Comparison of ENCODE assay signal across 2 cellular contexts in the genomic region with DNA sequence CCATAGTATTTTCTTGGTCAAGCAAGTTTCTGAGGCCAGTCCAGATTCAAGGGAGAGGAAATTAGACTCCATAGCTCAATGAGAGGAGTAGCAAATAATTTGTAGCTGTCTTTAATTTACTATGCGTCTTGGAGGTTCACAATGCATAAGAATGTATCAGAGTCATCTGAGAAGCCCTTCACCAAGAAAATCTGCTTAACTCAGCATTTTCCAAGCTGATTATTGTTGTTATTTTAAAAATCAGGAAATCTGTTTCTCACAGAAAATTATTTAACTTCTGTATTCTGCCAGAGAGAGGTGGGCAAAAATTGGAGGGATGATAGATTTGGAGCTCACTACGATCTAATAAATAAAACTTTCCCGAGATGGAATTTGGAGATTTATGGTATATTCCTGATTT.
TF ChIP-seq lines count a peak whose summit lies in the region.

No MANE protein-coding gene starts in this region.

TF ChIP-seq in HepG2, 621 proteins besides CTCF, POLR2A, EP300 and RAD21:
- TF ChIP-seq MAFK (conservative IDR thresholded peaks at IDR 0.05 in 1 of 2, IDR thresholded peaks at IDR 0.05 in 1 of 2; ENCODE audit: low read length in 2 of 2) (peak; percentile 95 to 98), RFXANK (CRISPR knock-in tag; IDR thresholded peaks at IDR 0.05) (no peak), MAFF (IDR thresholded peaks at IDR 0.05; ENCODE audit: low read depth, low read length) (peak; percentile 97)
- TF ChIP-seq, protein P1, sequence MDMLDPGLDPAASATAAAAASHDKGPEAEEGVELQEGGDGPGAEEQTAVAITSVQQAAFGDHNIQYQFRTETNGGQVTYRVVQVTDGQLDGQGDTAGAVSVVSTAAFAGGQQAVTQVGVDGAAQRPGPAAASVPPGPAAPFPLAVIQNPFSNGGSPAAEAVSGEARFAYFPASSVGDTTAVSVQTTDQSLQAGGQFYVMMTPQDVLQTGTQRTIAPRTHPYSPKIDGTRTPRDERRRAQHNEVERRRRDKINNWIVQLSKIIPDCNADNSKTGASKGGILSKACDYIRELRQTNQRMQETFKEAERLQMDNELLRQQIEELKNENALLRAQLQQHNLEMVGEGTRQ (IDR thresholded peaks at IDR 0.05; ENCODE audit: low read depth, low read length), result no peak
- TF ChIP-seq, protein P1 (CRISPR knock-in tag; IDR thresholded peaks at IDR 0.05; ENCODE audit: borderline replicate concordance), result no peak

TF ChIP-seq in K562, 482 proteins besides CTCF, POLR2A, EP300 and RAD21:
- TF ChIP-seq, protein P2, sequence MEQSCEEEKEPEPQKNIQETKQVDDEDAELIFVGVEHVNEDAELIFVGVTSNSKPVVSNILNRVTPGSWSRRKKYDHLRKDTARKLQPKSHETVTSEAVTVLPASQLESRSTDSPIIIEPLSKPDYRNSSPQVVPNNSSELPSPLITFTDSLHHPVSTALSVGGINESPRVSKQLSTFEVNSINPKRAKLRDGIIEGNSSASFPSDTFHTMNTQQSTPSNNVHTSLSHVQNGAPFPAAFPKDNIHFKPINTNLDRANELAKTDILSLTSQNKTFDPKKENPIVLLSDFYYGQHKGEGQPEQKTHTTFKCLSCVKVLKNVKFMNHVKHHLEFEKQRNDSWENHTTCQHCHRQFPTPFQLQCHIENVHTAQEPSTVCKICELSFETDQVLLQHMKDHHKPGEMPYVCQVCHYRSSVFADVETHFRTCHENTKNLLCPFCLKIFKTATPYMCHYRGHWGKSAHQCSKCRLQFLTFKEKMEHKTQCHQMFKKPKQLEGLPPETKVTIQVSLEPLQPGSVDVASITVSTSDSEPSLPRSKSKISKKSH (CRISPR knock-in tag; IDR thresholded peaks at IDR 0.05), result no peak
- TF ChIP-seq ZNF12 (CRISPR knock-in tag; IDR thresholded peaks at IDR 0.05) (no peak), SMC3 (conservative IDR thresholded peaks at IDR 0.05; ENCODE audit: insufficient read depth, low read depth, low read length) (no peak), HNRNPLL (IDR thresholded peaks at IDR 0.05; ENCODE audit: low read depth, low read length, poor library complexity, severe bottlenecking) (no peak), ZKSCAN8 (CRISPR knock-in tag; IDR thresholded peaks at IDR 0.05) (no peak), ZNF174 (CRISPR knock-in tag; IDR thresholded peaks at IDR 0.05) (no peak), ZNF316 (IDR thresholded peaks at IDR 0.05) (peak; percentile 60), MAFK (IDR thresholded peaks at IDR 0.05; ENCODE audit: low read length) (peak; percentile 81), C11orf30 (IDR thresholded peaks at IDR 0.05; ENCODE audit: low read depth) (peak; percentile 38), TAF15 (IDR thresholded peaks at IDR 0.05; ENCODE audit: low read depth, low read length) (no peak), ZNF75A (CRISPR knock-in tag; IDR thresholded peaks at IDR 0.05) (no peak), MAFG (tag; conservative IDR thresholded peaks at IDR 0.05) (peak; percentile 56), MAFF (IDR thresholded peaks at IDR 0.05; ENCODE audit: low read length) (peak; percentile 70), ATF1 (CRISPR knock-in tag; IDR thresholded peaks at IDR 0.05) (no peak), ATF1 (tag; IDR thresholded peaks at IDR 0.05) (no peak)
- TF ChIP-seq, protein P3, sequence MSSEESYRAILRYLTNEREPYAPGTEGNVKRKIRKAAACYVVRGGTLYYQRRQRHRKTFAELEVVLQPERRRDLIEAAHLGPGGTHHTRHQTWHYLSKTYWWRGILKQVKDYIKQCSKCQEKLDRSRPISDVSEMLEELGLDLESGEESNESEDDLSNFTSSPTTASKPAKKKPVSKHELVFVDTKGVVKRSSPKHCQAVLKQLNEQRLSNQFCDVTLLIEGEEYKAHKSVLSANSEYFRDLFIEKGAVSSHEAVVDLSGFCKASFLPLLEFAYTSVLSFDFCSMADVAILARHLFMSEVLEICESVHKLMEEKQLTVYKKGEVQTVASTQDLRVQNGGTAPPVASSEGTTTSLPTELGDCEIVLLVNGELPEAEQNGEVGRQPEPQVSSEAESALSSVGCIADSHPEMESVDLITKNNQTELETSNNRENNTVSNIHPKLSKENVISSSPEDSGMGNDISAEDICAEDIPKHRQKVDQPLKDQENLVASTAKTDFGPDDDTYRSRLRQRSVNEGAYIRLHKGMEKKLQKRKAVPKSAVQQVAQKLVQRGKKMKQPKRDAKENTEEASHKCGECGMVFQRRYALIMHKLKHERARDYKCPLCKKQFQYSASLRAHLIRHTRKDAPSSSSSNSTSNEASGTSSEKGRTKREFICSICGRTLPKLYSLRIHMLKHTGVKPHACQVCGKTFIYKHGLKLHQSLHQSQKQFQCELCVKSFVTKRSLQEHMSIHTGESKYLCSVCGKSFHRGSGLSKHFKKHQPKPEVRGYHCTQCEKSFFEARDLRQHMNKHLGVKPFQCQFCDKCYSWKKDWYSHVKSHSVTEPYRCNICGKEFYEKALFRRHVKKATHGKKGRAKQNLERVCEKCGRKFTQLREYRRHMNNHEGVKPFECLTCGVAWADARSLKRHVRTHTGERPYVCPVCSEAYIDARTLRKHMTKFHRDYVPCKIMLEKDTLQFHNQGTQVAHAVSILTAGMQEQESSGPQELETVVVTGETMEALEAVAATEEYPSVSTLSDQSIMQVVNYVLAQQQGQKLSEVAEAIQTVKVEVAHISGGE (CRISPR knock-in tag; IDR thresholded peaks at IDR 0.05), result no peak
